Comparison of ENCODE assay signal across 14 cellular contexts in genomic region chr7:22841954-22842353, GRCh38. TPM values are rescaled to one million over a fixed set of nuclear protein-coding genes. Genes with fewer than 3 reads are reported as not detected.
DNase-seq lines count a peak whose midpoint lies in the region; ATAC-seq and TF ChIP-seq lines count a peak whose summit lies in the region.
"Had no signal": no experiment of that assay in that cellular context is flagged by ENCODE, and none has a peak within 500 bp of the region (broad histone marks: within the 10 kb centered on the region; RNA-seq: fewer than 3 reads in every experiment).

No MANE protein-coding gene starts in this region.

- H3K27me3 ChIP-seq in heart right ventricle (no peaks in the 10 kb centered on the region), endodermal cell (ENCODE audit: control insufficient read depth, insufficient read depth, low read length, poor library complexity, severe bottlenecking) (no peaks in the 10 kb centered on the region)
- H3K27me3 ChIP-seq: upper lobe of right lung had no signal

- H3K9me3 Mint-ChIP-seq in endodermal cell = peaks cover 3% of the 10 kb centered on the region
- H3K9me3 Mint-ChIP-seq in nephron progenitor cell = peaks cover 3% of the 10 kb centered on the region
- no peaks in the 10 kb centered on the region for H3K9me3 Mint-ChIP-seq in natural killer cell treated with Interleukin-12 subunit alpha and Interleukin-12 subunit beta and Interleukin-15 and Interleukin-18, amount 100 ng/mL, for 72 hours
- H3K9me3 Mint-ChIP-seq: activated CD4-positive, alpha-beta memory T cell treated with anti-CD3 and anti-CD28 coated beads, Interleukin-2, amount 10 ng/mL, durations not matched to agents 7 days and 5 days had no signal

- H3K36me3 Mint-ChIP-seq in endodermal cell (ENCODE audit: low read depth) (no peaks in the 10 kb centered on the region), nephron progenitor cell (ENCODE audit: low read depth) (no peaks in the 10 kb centered on the region)
- H3K36me3 Mint-ChIP-seq in natural killer cell treated with Interleukin-12 subunit alpha and Interleukin-12 subunit beta and Interleukin-15 and Interleukin-18, amount 100 ng/mL, for 72 hours = no peaks in the 10 kb centered on the region
- H3K36me3 Mint-ChIP-seq: activated naive CD8-positive, alpha-beta T cell had no signal

- H3K27me3 Mint-ChIP-seq in endodermal cell (ENCODE audit: insufficient read depth) = peaks cover 9% of the 10 kb centered on the region
- peaks cover 8% of the 10 kb centered on the region for H3K27me3 Mint-ChIP-seq in nephron progenitor cell (ENCODE audit: low read depth, poor library complexity)
- H3K27me3 Mint-ChIP-seq in natural killer cell treated with Interleukin-12 subunit alpha and Interleukin-12 subunit beta and Interleukin-15 and Interleukin-18, amount 100 ng/mL, for 72 hours = peaks cover 9 to 17% of the 10 kb centered on the region in 2 donors
- H3K27me3 Mint-ChIP-seq: activated naive CD8-positive, alpha-beta T cell had no signal

- CTCF ChIA-PET in HEK293T (lab: Yijun Ruan, JAX) = no interaction called here

- ATAC-seq in heart right ventricle = peak in 2 of 8 donors; percentile 21 to 50
- no peak for ATAC-seq in left ventricle myocardium superior
- no peak for ATAC-seq in natural killer cell treated with Interleukin-12 subunit alpha and Interleukin-12 subunit beta and Interleukin-15 and Interleukin-18, amount 100 ng/mL, for 72 hours
- no peak for ATAC-seq in HG03095 (IDR thresholded peaks at IDR 0.05; ENCODE audit: unreplicated experiment)
- ATAC-seq: upper lobe of right lung had no signal

- H3K9me3 ChIP-seq in heart right ventricle (no peaks in the 10 kb centered on the region), endodermal cell (ENCODE audit: control insufficient read depth, low read length) (no peaks in the 10 kb centered on the region)
- H3K9me3 ChIP-seq: upper lobe of right lung had no signal

- H3K9ac ChIP-seq in endodermal cell (ENCODE audit: extremely low read depth, low read length, poor library complexity, severe bottlenecking) = no peak overlapping the region

- 69 to 70% methylated on average over 10 of the region's 10 CpGs for WGBS in heart right ventricle, 2 donors
- 90 to 92% methylated on average over 6 to 10 of the region's 10 CpGs for WGBS in endodermal cell (ENCODE audit: insufficient coverage in 1 of 2, insufficient read length in 1 of 2), 2 experiments

- intact Hi-C loops in heart right ventricle (cut with DNase I) = loop anchor here in 1 of 10 donors (10.0 kb wide), 1 partner anchor 213 kb away; no protein-coding TSS in a partner anchor
- intact Hi-C loops in left ventricle myocardium superior (cut with micrococcal nuclease) = no loop called here

- H3K4me3 Mint-ChIP-seq in endodermal cell (no peak overlapping the region), nephron progenitor cell (no peak overlapping the region)
- no peak overlapping the region for H3K4me3 Mint-ChIP-seq in natural killer cell treated with Interleukin-12 subunit alpha and Interleukin-12 subunit beta and Interleukin-15 and Interleukin-18, amount 100 ng/mL, for 72 hours
- H3K4me3 Mint-ChIP-seq: activated CD4-positive, alpha-beta memory T cell treated with anti-CD3 and anti-CD28 coated beads, Interleukin-2, amount 10 ng/mL, durations not matched to agents 7 days and 5 days; activated naive CD8-positive, alpha-beta T cell had no signal

- H3K27ac ChIP-seq in heart right ventricle (peak overlapping the region in 8 of 10 donors; percentile 4 to 74 (median 48)), endodermal cell (ENCODE audit: low read depth, low read length) (peak overlapping the region; percentile 68), coronary artery (peak overlapping the region in 1 of 2 donors; percentile 34)
- H3K27ac ChIP-seq: upper lobe of right lung had no signal

- POLR2A ChIA-PET in HEK293T (lab: Yijun Ruan, JAX) = no interaction called here

- peak overlapping the region; percentile 26 for H3K27ac Mint-ChIP-seq in endodermal cell
- H3K27ac Mint-ChIP-seq in nephron progenitor cell = peak overlapping the region; percentile 94
- H3K27ac Mint-ChIP-seq in natural killer cell treated with Interleukin-12 subunit alpha and Interleukin-12 subunit beta and Interleukin-15 and Interleukin-18, amount 100 ng/mL, for 72 hours = no peak overlapping the region
- H3K27ac Mint-ChIP-seq: activated CD4-positive, alpha-beta memory T cell treated with anti-CD3 and anti-CD28 coated beads, Interleukin-2, amount 10 ng/mL, durations not matched to agents 7 days and 5 days; activated naive CD8-positive, alpha-beta T cell had no signal

- H3K4me3 ChIP-seq in heart right ventricle (no peak overlapping the region), endodermal cell (ENCODE audit: low read length) (no peak overlapping the region), coronary artery (no peak overlapping the region)
- H3K4me3 ChIP-seq: upper lobe of right lung had no signal

- H3K4me1 Mint-ChIP-seq in endodermal cell (peaks cover 27% of the 10 kb centered on the region), nephron progenitor cell (peaks cover 44% of the 10 kb centered on the region)
- no peaks in the 10 kb centered on the region for H3K4me1 Mint-ChIP-seq in natural killer cell treated with Interleukin-12 subunit alpha and Interleukin-12 subunit beta and Interleukin-15 and Interleukin-18, amount 100 ng/mL, for 72 hours (ENCODE audit: low read depth in 2 of 2)

- H3K4me1 ChIP-seq in heart right ventricle (peaks cover 0 to 14% (median 8%) of the 10 kb centered on the region in 9 donors), endodermal cell (ENCODE audit: control insufficient read depth, insufficient read depth, low read length) (no peaks in the 10 kb centered on the region)
- H3K4me1 ChIP-seq: upper lobe of right lung had no signal

- DNase-seq in heart right ventricle (no peak), left ventricle myocardium superior (no peak), endodermal cell (peak; percentile 60), nephron progenitor cell (peak; percentile 15), HEK293T (ENCODE audit: extremely low spot score) (no peak), coronary artery (ENCODE audit: low spot score) (no peak)
- no peak for DNase-seq in natural killer cell treated with Interleukin-12 subunit alpha and Interleukin-12 subunit beta and Interleukin-15 and Interleukin-18, amount 100 ng/mL, for 72 hours (ENCODE audit: low spot score)
- DNase-seq: activated CD4-positive, alpha-beta memory T cell treated with anti-CD3 and anti-CD28 coated beads, Interleukin-2, amount 10 ng/mL, durations not matched to agents 7 days and 5 days; effector CD8-positive, alpha-beta T cell; GOT3; T-helper 2 cell; upper lobe of right lung had no signal

- TF ChIP-seq CTCF in heart right ventricle (IDR thresholded peaks at IDR 0.05) (no peak), endodermal cell (conservative IDR thresholded peaks at IDR 0.05) (no peak), nephron progenitor cell (IDR thresholded peaks at IDR 0.05) (no peak), coronary artery (IDR thresholded peaks at IDR 0.05) (no peak)

- H3K36me3 ChIP-seq in heart right ventricle (no peaks in the 10 kb centered on the region), endodermal cell (ENCODE audit: control insufficient read depth, insufficient read depth, low read length) (no peaks in the 10 kb centered on the region)
- H3K36me3 ChIP-seq: upper lobe of right lung had no signal

TF ChIP-seq in HEK293T, 16 proteins besides CTCF, POLR2A, EP300 and RAD21:
- TF ChIP-seq BHLHE40 (IDR thresholded peaks at IDR 0.05; ENCODE audit: borderline replicate concordance) (no peak), ELF4 (IDR thresholded peaks at IDR 0.05) (no peak), FOXA1 (IDR thresholded peaks at IDR 0.05) (no peak), TARDBP (IDR thresholded peaks at IDR 0.05) (no peak), FOXK2 (IDR thresholded peaks at IDR 0.05) (no peak), SP1 (IDR thresholded peaks at IDR 0.05) (no peak), L3MBTL2 (conservative IDR thresholded peaks at IDR 0.05) (no peak), CTBP1 (IDR thresholded peaks at IDR 0.05; ENCODE audit: borderline replicate concordance) (no peak), HDGF (IDR thresholded peaks at IDR 0.05; ENCODE audit: borderline replicate concordance) (no peak), NFRKB (IDR thresholded peaks at IDR 0.05) (no peak), FOXM1 (IDR thresholded peaks at IDR 0.05; ENCODE audit: borderline replicate concordance) (no peak)
TF ChIP-seq in HEK293T: peak in this region for 0.

RNA-seq across cellular contexts. Expression of gene TOMM7, which starts 19.3 kb away (rescaled TPM):
- total RNA-seq in heart right ventricle (100 to 1,000 TPM; 454 to 532 (median 524) TPM), left ventricle myocardium superior (563 TPM), endodermal cell (100 to 1,000 TPM; 335 to 356 TPM)
- polyA plus RNA-seq in heart right ventricle = 100 to 1,000 TPM; 149 to 346 TPM
- 358 TPM for polyA plus RNA-seq in endodermal cell (2013, experiment 1 of 2)
- polyA plus RNA-seq in endodermal cell (2013, experiment 2 of 2) = 283 TPM
- total RNA-seq in natural killer cell treated with Interleukin-12 subunit alpha and Interleukin-12 subunit beta and Interleukin-15 and Interleukin-18, amount 100 ng/mL, for 72 hours = 100 to 1,000 TPM; 136 to 203 TPM

Comparison
In these comparisons a context has a peak if more than half of its experiments do, and no peak if none do; other contexts are left out.
1. DNase-seq: peak in endodermal cell (single experiment) and nephron progenitor cell (single experiment); none in heart right ventricle (0 of 2), left ventricle myocardium superior (single experiment), natural killer cell treated with Interleukin-12 subunit alpha and Interleukin-12 subunit beta and Interleukin-15 and Interleukin-18, amount 100 ng/mL, for 72 hours (single experiment), HEK293T (single experiment) and coronary artery (single experiment).
2. H3K27ac Mint-ChIP-seq: peak in endodermal cell (single experiment) and nephron progenitor cell (single experiment); none in natural killer cell treated with Interleukin-12 subunit alpha and Interleukin-12 subunit beta and Interleukin-15 and Interleukin-18, amount 100 ng/mL, for 72 hours (0 of 2).